ENCODE assay signal across 30 cellular contexts in the genomic region with DNA sequence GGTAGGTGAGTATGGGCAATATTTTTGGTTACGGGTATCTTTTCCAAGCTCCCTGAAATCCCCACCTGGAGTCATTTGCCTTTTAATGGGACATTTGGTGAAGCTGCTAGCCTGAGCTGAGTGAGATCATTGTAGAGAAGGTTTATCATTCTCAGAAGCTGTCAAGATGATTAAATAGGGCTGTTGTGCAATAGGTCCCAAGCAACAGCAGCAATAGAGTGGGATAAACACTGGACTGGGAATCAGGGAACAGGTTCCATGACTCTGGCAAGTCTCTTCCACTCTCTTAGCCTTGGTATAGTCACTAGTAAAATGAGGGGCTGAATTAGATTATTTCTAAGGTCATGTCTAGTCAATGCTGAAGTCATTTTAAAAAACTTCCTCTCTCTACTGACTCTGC. TPM values are rescaled to one million over a fixed set of nuclear protein-coding genes. Genes with fewer than 3 reads are reported as not detected.
A peak's percentile ranks its signal among the peaks of the same experiment; 100 is the strongest.
DNase-seq lines count a peak whose midpoint lies in the region; ATAC-seq, FAIRE-seq and TF ChIP-seq lines count a peak whose summit lies in the region.
"Had no signal": no experiment of that assay in that cellular context is flagged by ENCODE, and none has a peak within 500 bp of the region (broad histone marks: within the 10 kb centered on the region; RNA-seq: fewer than 3 reads in every experiment).

No MANE protein-coding gene starts in this region.

- H3K36me3 ChIP-seq in left ventricle myocardium inferior: no peaks in the 10 kb centered on the region
- no peaks in the 10 kb centered on the region for H3K36me3 ChIP-seq in body of pancreas (replicated peaks in 1 of 2; ENCODE audit: insufficient read depth in 1 of 2, low read depth in 2 of 2)
- no peaks in the 10 kb centered on the region for H3K36me3 ChIP-seq in small intestine (ENCODE audit: control insufficient read depth in 2 of 2, insufficient read depth in 2 of 2, low read length in 2 of 2)
- H3K36me3 ChIP-seq in stomach: no peaks in the 10 kb centered on the region
- H3K36me3 ChIP-seq in ascending aorta: no peaks in the 10 kb centered on the region
- H3K36me3 ChIP-seq: esophagus squamous epithelium, ovary, sigmoid colon, SJSA1, tibial artery had no signal

- H3K4me3 ChIP-seq in left ventricle myocardium inferior: no peak overlapping the region
- H3K4me3 ChIP-seq in body of pancreas: no peak overlapping the region
- H3K4me3 ChIP-seq in small intestine (ENCODE audit: low read depth in 1 of 2, low read length in 2 of 2): no peak overlapping the region
- no peak overlapping the region for H3K4me3 ChIP-seq in stomach
- H3K4me3 ChIP-seq in ascending aorta: no peak overlapping the region
- H3K4me3 ChIP-seq: esophagus squamous epithelium, GM23248, ovary, sigmoid colon, SJSA1, tibial artery had no signal

- TF ChIP-seq CTCF in left ventricle myocardium inferior (IDR thresholded peaks at IDR 0.05; ENCODE audit: borderline replicate concordance): no peak
- TF ChIP-seq CTCF in body of pancreas (IDR thresholded peaks at IDR 0.05): no peak
- TF ChIP-seq CTCF in stomach (IDR thresholded peaks at IDR 0.05): no peak
- no peak for TF ChIP-seq CTCF in ascending aorta (IDR thresholded peaks at IDR 0.05)

- no peak for DNase-seq in Right ventricle myocardium inferior (ENCODE audit: missing footprints)
- DNase-seq in left ventricle myocardium inferior: no peak
- peak; percentile 28 to 73 (median 32) for DNase-seq in body of pancreas
- DNase-seq in left ventricle myocardium superior: no peak
- DNase-seq in small intestine: peak; percentile 32
- DNase-seq in stomach: no peak
- no peak for DNase-seq in ascending aorta (ENCODE audit: low spot score in 2 of 2)
- DNase-seq: activated CD8-positive, alpha-beta memory T cell treated with anti-CD3 and anti-CD28 coated beads for 24 hours; activated gamma-delta T cell; activated naive CD8-positive, alpha-beta T cell treated with anti-CD3 and anti-CD28 coated beads, Interleukin-2, amount 50 U/mL, for 24 hours; activated T-cell treated with anti-CD3 and anti-CD28 coated beads, Interleukin-2, amount 50 U/mL, for 1 hour; CD8-positive, alpha-beta memory T cell; effector memory CD4-positive, alpha-beta T cell; esophagus squamous epithelium; GM23248; HFFc6; left cardiac atrium; naive thymus-derived CD8-positive, alpha-beta T cell; NCI-H1436 treated with DMSO at 0.1 percent for 48 hours; NCI-H510A; NK-92 treated with Interleukin-12 subunit alpha and Interleukin-12 subunit beta, amount 100 ng/mL, for 24 hours; ovary; sigmoid colon; stimulated activated naive CD8-positive, alpha-beta T cell treated with anti-CD3 and anti-CD28 coated beads, Interleukin-15, amount 100 ng/mL, for 72 hours; T-helper 17 cell; tibial artery had no signal

- H3K9me3 ChIP-seq in left ventricle myocardium inferior (replicated peaks): no peaks in the 10 kb centered on the region
- H3K9me3 ChIP-seq in body of pancreas: no peaks in the 10 kb centered on the region
- H3K9me3 ChIP-seq in small intestine (ENCODE audit: control insufficient read depth, low read depth): no peaks in the 10 kb centered on the region
- H3K9me3 ChIP-seq in stomach: no peaks in the 10 kb centered on the region
- H3K9me3 ChIP-seq in ascending aorta: no peaks in the 10 kb centered on the region
- H3K9me3 ChIP-seq: esophagus squamous epithelium, ovary, sigmoid colon, tibial artery had no signal

- TF ChIP-seq EP300 in stomach (IDR thresholded peaks at IDR 0.05): no peak

- FAIRE-seq in small intestine (lab: Jason Lieb, UNC): no peak
- FAIRE-seq: colon had no signal

- TF ChIP-seq POLR2A in body of pancreas (IDR thresholded peaks at IDR 0.05) (no peak), stomach (IDR thresholded peaks at IDR 0.05) (no peak)

- H3K4me1 ChIP-seq in left ventricle myocardium inferior (peaks cover 6% of the 10 kb centered on the region), body of pancreas (peaks cover 11% of the 10 kb centered on the region), small intestine (ENCODE audit: control insufficient read depth in 2 of 2, insufficient read depth in 1 of 2, low read depth in 1 of 2, low read length in 1 of 2) (no peaks in the 10 kb centered on the region), stomach (no peaks in the 10 kb centered on the region), ascending aorta (no peaks in the 10 kb centered on the region)
- H3K4me1 ChIP-seq: sigmoid colon, SJSA1, tibial artery had no signal

- intact Hi-C loops in Right ventricle myocardium inferior (cut with DNase I): no loop called here
- intact Hi-C loops in left ventricle myocardium inferior (cut with micrococcal nuclease): no loop called here
- intact Hi-C loops in body of pancreas (cut with DNase I): no loop called here
- intact Hi-C loops in left ventricle myocardium superior (cut with micrococcal nuclease): no loop called here
- intact Hi-C loops in stomach (cut with DNase I; ENCODE audit: low total_unique reads): no loop called here
- intact Hi-C loops in ascending aorta (cut with DNase I): no loop called here

- no peaks in the 10 kb centered on the region for H3K27me3 ChIP-seq in left ventricle myocardium inferior (ENCODE audit: low read depth)
- no peaks in the 10 kb centered on the region for H3K27me3 ChIP-seq in body of pancreas
- H3K27me3 ChIP-seq in small intestine (ENCODE audit: control insufficient read depth in 2 of 2, insufficient read depth in 2 of 2, low read length in 2 of 2): no peaks in the 10 kb centered on the region
- no peaks in the 10 kb centered on the region for H3K27me3 ChIP-seq in stomach
- no peaks in the 10 kb centered on the region for H3K27me3 ChIP-seq in ascending aorta
- H3K27me3 ChIP-seq: esophagus squamous epithelium, ovary, sigmoid colon, SJSA1, tibial artery had no signal

- ATAC-seq in Right ventricle myocardium inferior (peak; percentile 72), body of pancreas (peak; percentile 96), left ventricle myocardium superior (peak; percentile 80), HG02870 (IDR thresholded peaks at IDR 0.05; ENCODE audit: unreplicated experiment) (no peak)
- ATAC-seq: activated naive CD8-positive, alpha-beta T cell treated with anti-CD3 and anti-CD28 coated beads, Interleukin-2, amount 50 U/mL, for 24 hours; naive thymus-derived CD8-positive, alpha-beta T cell; stimulated activated naive CD8-positive, alpha-beta T cell treated with anti-CD3 and anti-CD28 coated beads, Interleukin-15, amount 100 ng/mL, for 72 hours; T-helper 17 cell had no signal

- 39 to 43% methylated on average over 1 of the region's 1 CpG for WGBS in body of pancreas, 2 donors
- 31 to 60% (median 54%) methylated on average over 1 of the region's 1 CpG for WGBS in small intestine, 3 donors
- 44 to 93% (median 89%) methylated on average over 1 of the region's 1 CpG for WGBS in stomach, 5 donors

- H3K27ac ChIP-seq in left ventricle myocardium inferior (replicated peaks) (no peak overlapping the region), body of pancreas (peak overlapping the region in 2 of 4 donors; percentile 62 to 71), small intestine (ENCODE audit: low read depth in 1 of 2, low read length in 1 of 2) (no peak overlapping the region), stomach (no peak overlapping the region), ascending aorta (no peak overlapping the region)
- H3K27ac ChIP-seq: esophagus squamous epithelium, GM23248, KMS-11, ovary, sigmoid colon, SJSA1, tibial artery had no signal

RNA-seq across cellular contexts. Expression of a gene that starts 30.3 kb away (rescaled TPM):
- total RNA-seq in Right ventricle myocardium inferior (3.4 TPM), left ventricle myocardium inferior (4.5 TPM), body of pancreas (10 to 100 TPM in 1 of 2 donors, 1 to 10 TPM in 1; 2.9 to 14.5 TPM), left ventricle myocardium superior (3.8 TPM), stomach (1 to 10 TPM in 3 of 5 donors, not detected in 2; 1.0 to 8.0 (median 1.1) TPM), ascending aorta (not detected)
- polyA plus RNA-seq in small intestine (1 to 10 TPM in 1 of 3 donors, under 1 TPM in 2; 0.22 to 1.3 (median 0.81) TPM), stomach (under 1 TPM; 0.44 to 0.76 (median 0.55) TPM)
- polyA plus RNA-seq: CD8-positive, alpha-beta memory T cell had no signal

Comparison
In these comparisons a context has a peak if more than half of its experiments do, and no peak if none do; other contexts are left out.
1. DNase-seq: peak in body of pancreas (4 of 4) and small intestine (single experiment); none in Right ventricle myocardium inferior (single experiment), left ventricle myocardium inferior (single experiment), left ventricle myocardium superior (single experiment), stomach (single experiment) and ascending aorta (0 of 2).